8 cellular contexts compared by ENCODE assay signal in the genomic region with DNA sequence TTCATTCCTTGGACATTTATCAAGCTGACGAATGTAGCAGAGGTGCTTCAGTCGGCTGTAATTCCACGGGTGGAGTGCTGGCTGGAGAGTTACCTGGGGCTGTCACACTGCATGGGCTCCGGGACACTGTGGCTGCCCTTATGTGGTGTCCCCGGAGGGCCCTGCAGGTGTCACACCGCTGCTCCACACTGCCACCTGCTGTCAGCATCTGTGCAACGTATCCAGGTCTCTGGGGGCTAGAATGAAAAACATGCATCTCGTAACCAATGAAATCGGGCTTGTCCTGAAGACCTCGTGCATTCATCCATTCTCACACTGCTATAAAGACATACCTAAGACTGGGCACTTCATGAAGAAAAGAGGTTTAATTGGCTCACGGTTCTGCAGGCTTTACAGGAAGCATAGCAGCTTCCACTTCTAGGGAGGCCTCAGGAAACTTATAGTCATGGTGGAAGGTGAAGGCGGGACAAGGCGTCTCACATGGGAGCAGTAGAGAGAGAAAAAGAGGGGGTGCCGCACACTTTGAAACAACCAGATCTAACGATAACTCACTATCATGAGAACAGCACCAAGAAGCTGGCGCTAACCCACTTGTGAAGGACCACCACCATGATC. TPM values are rescaled to one million over a fixed set of nuclear protein-coding genes. Genes with fewer than 3 reads are reported as not detected.
A peak's percentile ranks its signal among the peaks of the same experiment; 100 is the strongest.
DNase-seq lines count a peak whose midpoint lies in the region; ATAC-seq, FAIRE-seq and TF ChIP-seq lines count a peak whose summit lies in the region.

No MANE protein-coding gene starts in this region.

- H3K27me3 ChIP-seq in BE2C: no peaks in the 10 kb centered on the region
- H3K27me3 ChIP-seq in NT2/D1 (ENCODE audit: insufficient read depth, insufficient read length): peaks cover 23% of the 10 kb centered on the region
- peaks cover 0 to 43% (median 2%) of the 10 kb centered on the region in 4 donors for H3K27me3 ChIP-seq in esophagus squamous epithelium
- peaks cover 0 to 31% (median 4%) of the 10 kb centered on the region in 3 donors for H3K27me3 ChIP-seq in stomach

- no peak overlapping the region for H3K27ac Mint-ChIP-seq in nephron progenitor cell

- no peak for TF ChIP-seq POLR2A in H54 (IDR thresholded peaks at IDR 0.05; ENCODE audit: low read depth, low read length)
- TF ChIP-seq POLR2A in esophagus squamous epithelium (IDR thresholded peaks at IDR 0.05): no peak
- TF ChIP-seq POLR2A in stomach (IDR thresholded peaks at IDR 0.05): no peak

- H3K4me1 ChIP-seq in BE2C (peaks cover 16% of the 10 kb centered on the region), NT2/D1 (ENCODE audit: insufficient read depth, insufficient read length) (no peaks in the 10 kb centered on the region), esophagus squamous epithelium (peaks cover 0 to 6% (median 0%) of the 10 kb centered on the region in 3 donors), stomach (peaks cover 0 to 10% (median 4%) of the 10 kb centered on the region in 4 donors)

- 36 to 64% methylated on average over 8 to 13 of the region's 16 CpGs for WGBS in esophagus squamous epithelium, 2 donors
- 28 to 34% (median 32%) methylated on average over 16 of the region's 16 CpGs for WGBS in stomach, 5 donors

- H3K36me3 ChIP-seq in BE2C: peaks cover 43% of the 10 kb centered on the region
- H3K36me3 ChIP-seq in NT2/D1 (ENCODE audit: insufficient read depth, insufficient read length, low read length): no peaks in the 10 kb centered on the region
- H3K36me3 ChIP-seq in esophagus squamous epithelium: no peaks in the 10 kb centered on the region
- no peaks in the 10 kb centered on the region for H3K36me3 ChIP-seq in stomach

- H3K27ac ChIP-seq in esophagus squamous epithelium (no peak overlapping the region), stomach (no peak overlapping the region)

- no peaks in the 10 kb centered on the region for H3K36me3 Mint-ChIP-seq in nephron progenitor cell (ENCODE audit: low read depth)

- no peak overlapping the region for H3K9ac ChIP-seq in NT2/D1 (ENCODE audit: insufficient read length, low read depth)

- H3K27me3 Mint-ChIP-seq in nephron progenitor cell (ENCODE audit: low read depth, poor library complexity): peaks cover 34% of the 10 kb centered on the region

- no peak for ATAC-seq in GM19324 (IDR thresholded peaks at IDR 0.05; ENCODE audit: low FRiP score, unreplicated experiment)

- peak; percentile 98 for TF ChIP-seq CTCF in BE2C (IDR thresholded peaks at IDR 0.05; ENCODE audit: low read depth, low read length)
- TF ChIP-seq CTCF in esophagus squamous epithelium (IDR thresholded peaks at IDR 0.05): peak; percentile 59 to 86 (median 78)
- TF ChIP-seq CTCF in nephron progenitor cell (IDR thresholded peaks at IDR 0.05): peak; percentile 77
- TF ChIP-seq CTCF in stomach (IDR thresholded peaks at IDR 0.05): peak in 5 of 7 experiments; percentile 71 to 88 (median 78)

- no peak for TF ChIP-seq EP300 in stomach (IDR thresholded peaks at IDR 0.05)

- H3K4me3 Mint-ChIP-seq in nephron progenitor cell: no peak overlapping the region

- H3K9me3 Mint-ChIP-seq in nephron progenitor cell: peaks cover 7% of the 10 kb centered on the region

- H3K4me3 ChIP-seq in BE2C (ENCODE audit: low read depth, low read length) (no peak overlapping the region), NT2/D1 (ENCODE audit: insufficient read length, low read depth) (no peak overlapping the region), esophagus squamous epithelium (no peak overlapping the region), stomach (no peak overlapping the region)

- peak; percentile 88 for DNase-seq in BE2C
- peak; percentile 86 for DNase-seq in H54 (ENCODE audit: insufficient read length, low spot score)
- DNase-seq in NT2/D1 (ENCODE audit: low read depth, low spot score): peak; percentile 70
- DNase-seq in activated T-cell treated with anti-CD3 and anti-CD28 coated beads for 1 hour (ENCODE audit: low read depth): peak; percentile 91
- DNase-seq in esophagus squamous epithelium (lab: John Stamatoyannopoulos, UW): no peak
- peak; percentile 86 for DNase-seq in nephron progenitor cell
- DNase-seq in stomach: peak; percentile 81

- FAIRE-seq in H54 (lab: Jason Lieb, UNC): no peak

- peaks cover 24% of the 10 kb centered on the region for H3K4me1 Mint-ChIP-seq in nephron progenitor cell

- H3K9me3 ChIP-seq in BE2C: no peaks in the 10 kb centered on the region
- peaks cover 17% of the 10 kb centered on the region; the same call in 1 of the 2 replicates for H3K9me3 ChIP-seq in NT2/D1 (ENCODE audit: insufficient read depth, low read length)
- H3K9me3 ChIP-seq in esophagus squamous epithelium: no peaks in the 10 kb centered on the region
- no peaks in the 10 kb centered on the region for H3K9me3 ChIP-seq in stomach

- intact Hi-C loops in esophagus squamous epithelium (cut with DNase I): loop anchor here (5.0 kb wide), 1 partner anchor 40 kb away; no protein-coding TSS in a partner anchor
- intact Hi-C loops in stomach (cut with DNase I; ENCODE audit: low total_unique reads): loop anchor here (5.0 kb wide), 2 partner anchors 40 to 120 kb away; no protein-coding TSS in a partner anchor

RNA-seq across cellular contexts. Expression of a gene that starts 46.7 kb away (rescaled TPM):
- 13.6 TPM for polyA plus RNA-seq in BE2C (2012; ENCODE audit: insufficient read depth, insufficient read length, low read depth)
- total RNA-seq in esophagus squamous epithelium (1 to 10 TPM in 2 of 4 donors, under 1 TPM in 1, not detected in 1; 0.47 to 5.3 (median 1.0) TPM), stomach (10 to 100 TPM in 1 of 5 donors, 1 to 10 TPM in 1, not detected in 3; 4.2 to 10.9 TPM)
- polyA plus RNA-seq in stomach: 1 to 10 TPM; 1.8 to 3.3 (median 2.4) TPM

RNA-seq across cellular contexts. Expression of a gene that starts 54.6 kb away (rescaled TPM):
- 63.1 TPM for polyA plus RNA-seq in BE2C (2012; ENCODE audit: insufficient read depth, insufficient read length, low read depth)
- 1 to 10 TPM; 1.6 to 4.6 (median 2.9) TPM for total RNA-seq in esophagus squamous epithelium
- total RNA-seq in stomach: 10 to 100 TPM in 1 of 5 donors, 1 to 10 TPM in 4; 3.1 to 23.3 (median 3.9) TPM
- polyA plus RNA-seq in stomach: 1 to 10 TPM; 2.9 to 9.9 (median 6.7) TPM
